ENCODE assay signal across 1 cellular context in the genomic region with DNA sequence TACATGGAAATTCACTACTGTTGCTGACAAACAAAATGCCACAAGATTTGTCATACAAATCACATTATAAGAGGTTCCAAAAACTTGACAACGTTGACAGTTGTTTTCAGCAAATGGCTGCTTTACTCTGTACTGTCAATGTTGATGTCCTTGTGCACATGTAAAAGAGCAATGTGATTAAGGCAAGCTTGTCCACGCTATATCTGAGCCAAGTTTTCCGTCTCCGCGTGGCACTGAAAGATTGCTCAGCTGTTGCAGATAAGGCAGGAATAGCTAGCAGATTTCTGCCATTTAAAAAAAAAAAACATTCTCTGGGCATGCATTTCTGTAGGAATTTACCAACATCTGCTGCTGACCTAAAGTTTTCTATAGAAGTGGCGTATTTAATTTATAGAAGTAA.
TF ChIP-seq lines count a peak whose summit lies in the region.

No MANE protein-coding gene starts in this region.

TF ChIP-seq in K562, 482 proteins besides CTCF, POLR2A, EP300 and RAD21 (continued from another document and continues in another):
- TF ChIP-seq, protein P1, sequence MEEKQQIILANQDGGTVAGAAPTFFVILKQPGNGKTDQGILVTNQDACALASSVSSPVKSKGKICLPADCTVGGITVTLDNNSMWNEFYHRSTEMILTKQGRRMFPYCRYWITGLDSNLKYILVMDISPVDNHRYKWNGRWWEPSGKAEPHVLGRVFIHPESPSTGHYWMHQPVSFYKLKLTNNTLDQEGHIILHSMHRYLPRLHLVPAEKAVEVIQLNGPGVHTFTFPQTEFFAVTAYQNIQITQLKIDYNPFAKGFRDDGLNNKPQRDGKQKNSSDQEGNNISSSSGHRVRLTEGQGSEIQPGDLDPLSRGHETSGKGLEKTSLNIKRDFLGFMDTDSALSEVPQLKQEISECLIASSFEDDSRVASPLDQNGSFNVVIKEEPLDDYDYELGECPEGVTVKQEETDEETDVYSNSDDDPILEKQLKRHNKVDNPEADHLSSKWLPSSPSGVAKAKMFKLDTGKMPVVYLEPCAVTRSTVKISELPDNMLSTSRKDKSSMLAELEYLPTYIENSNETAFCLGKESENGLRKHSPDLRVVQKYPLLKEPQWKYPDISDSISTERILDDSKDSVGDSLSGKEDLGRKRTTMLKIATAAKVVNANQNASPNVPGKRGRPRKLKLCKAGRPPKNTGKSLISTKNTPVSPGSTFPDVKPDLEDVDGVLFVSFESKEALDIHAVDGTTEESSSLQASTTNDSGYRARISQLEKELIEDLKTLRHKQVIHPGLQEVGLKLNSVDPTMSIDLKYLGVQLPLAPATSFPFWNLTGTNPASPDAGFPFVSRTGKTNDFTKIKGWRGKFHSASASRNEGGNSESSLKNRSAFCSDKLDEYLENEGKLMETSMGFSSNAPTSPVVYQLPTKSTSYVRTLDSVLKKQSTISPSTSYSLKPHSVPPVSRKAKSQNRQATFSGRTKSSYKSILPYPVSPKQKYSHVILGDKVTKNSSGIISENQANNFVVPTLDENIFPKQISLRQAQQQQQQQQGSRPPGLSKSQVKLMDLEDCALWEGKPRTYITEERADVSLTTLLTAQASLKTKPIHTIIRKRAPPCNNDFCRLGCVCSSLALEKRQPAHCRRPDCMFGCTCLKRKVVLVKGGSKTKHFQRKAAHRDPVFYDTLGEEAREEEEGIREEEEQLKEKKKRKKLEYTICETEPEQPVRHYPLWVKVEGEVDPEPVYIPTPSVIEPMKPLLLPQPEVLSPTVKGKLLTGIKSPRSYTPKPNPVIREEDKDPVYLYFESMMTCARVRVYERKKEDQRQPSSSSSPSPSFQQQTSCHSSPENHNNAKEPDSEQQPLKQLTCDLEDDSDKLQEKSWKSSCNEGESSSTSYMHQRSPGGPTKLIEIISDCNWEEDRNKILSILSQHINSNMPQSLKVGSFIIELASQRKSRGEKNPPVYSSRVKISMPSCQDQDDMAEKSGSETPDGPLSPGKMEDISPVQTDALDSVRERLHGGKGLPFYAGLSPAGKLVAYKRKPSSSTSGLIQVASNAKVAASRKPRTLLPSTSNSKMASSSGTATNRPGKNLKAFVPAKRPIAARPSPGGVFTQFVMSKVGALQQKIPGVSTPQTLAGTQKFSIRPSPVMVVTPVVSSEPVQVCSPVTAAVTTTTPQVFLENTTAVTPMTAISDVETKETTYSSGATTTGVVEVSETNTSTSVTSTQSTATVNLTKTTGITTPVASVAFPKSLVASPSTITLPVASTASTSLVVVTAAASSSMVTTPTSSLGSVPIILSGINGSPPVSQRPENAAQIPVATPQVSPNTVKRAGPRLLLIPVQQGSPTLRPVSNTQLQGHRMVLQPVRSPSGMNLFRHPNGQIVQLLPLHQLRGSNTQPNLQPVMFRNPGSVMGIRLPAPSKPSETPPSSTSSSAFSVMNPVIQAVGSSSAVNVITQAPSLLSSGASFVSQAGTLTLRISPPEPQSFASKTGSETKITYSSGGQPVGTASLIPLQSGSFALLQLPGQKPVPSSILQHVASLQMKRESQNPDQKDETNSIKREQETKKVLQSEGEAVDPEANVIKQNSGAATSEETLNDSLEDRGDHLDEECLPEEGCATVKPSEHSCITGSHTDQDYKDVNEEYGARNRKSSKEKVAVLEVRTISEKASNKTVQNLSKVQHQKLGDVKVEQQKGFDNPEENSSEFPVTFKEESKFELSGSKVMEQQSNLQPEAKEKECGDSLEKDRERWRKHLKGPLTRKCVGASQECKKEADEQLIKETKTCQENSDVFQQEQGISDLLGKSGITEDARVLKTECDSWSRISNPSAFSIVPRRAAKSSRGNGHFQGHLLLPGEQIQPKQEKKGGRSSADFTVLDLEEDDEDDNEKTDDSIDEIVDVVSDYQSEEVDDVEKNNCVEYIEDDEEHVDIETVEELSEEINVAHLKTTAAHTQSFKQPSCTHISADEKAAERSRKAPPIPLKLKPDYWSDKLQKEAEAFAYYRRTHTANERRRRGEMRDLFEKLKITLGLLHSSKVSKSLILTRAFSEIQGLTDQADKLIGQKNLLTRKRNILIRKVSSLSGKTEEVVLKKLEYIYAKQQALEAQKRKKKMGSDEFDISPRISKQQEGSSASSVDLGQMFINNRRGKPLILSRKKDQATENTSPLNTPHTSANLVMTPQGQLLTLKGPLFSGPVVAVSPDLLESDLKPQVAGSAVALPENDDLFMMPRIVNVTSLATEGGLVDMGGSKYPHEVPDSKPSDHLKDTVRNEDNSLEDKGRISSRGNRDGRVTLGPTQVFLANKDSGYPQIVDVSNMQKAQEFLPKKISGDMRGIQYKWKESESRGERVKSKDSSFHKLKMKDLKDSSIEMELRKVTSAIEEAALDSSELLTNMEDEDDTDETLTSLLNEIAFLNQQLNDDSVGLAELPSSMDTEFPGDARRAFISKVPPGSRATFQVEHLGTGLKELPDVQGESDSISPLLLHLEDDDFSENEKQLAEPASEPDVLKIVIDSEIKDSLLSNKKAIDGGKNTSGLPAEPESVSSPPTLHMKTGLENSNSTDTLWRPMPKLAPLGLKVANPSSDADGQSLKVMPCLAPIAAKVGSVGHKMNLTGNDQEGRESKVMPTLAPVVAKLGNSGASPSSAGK (IDR thresholded peaks at IDR 0.05), result peak; percentile 81
- peak; percentile 84 for TF ChIP-seq ARID1B (IDR thresholded peaks at IDR 0.05)
- TF ChIP-seq HMG20A (CRISPR knock-in tag; conservative IDR thresholded peaks at IDR 0.05), result no peak
- TF ChIP-seq BCL6 (CRISPR knock-in tag; IDR thresholded peaks at IDR 0.05), result no peak
- no peak for TF ChIP-seq MTF1 (CRISPR knock-in tag; IDR thresholded peaks at IDR 0.05; ENCODE audit: borderline replicate concordance)
- TF ChIP-seq HDAC1 (IDR thresholded peaks at IDR 0.05), result peak in 1 of 2 experiments; percentile 66; a peak in 2 of 4 replicates
- no peak for TF ChIP-seq FOXA3 (CRISPR knock-in tag; conservative IDR thresholded peaks at IDR 0.05 in 1 of 2, IDR thresholded peaks at IDR 0.05 in 1 of 2)
- TF ChIP-seq BDP1 (IDR thresholded peaks at IDR 0.05; ENCODE audit: insufficient read depth, insufficient read length), result no peak
- peak; percentile 9; the same call in 1 of the 2 replicates for TF ChIP-seq KLF16 (IDR thresholded peaks at IDR 0.05)
- TF ChIP-seq HDAC2 (IDR thresholded peaks at IDR 0.05), result peak; percentile 27; the same call in 1 of the 2 replicates
- TF ChIP-seq, protein P2, sequence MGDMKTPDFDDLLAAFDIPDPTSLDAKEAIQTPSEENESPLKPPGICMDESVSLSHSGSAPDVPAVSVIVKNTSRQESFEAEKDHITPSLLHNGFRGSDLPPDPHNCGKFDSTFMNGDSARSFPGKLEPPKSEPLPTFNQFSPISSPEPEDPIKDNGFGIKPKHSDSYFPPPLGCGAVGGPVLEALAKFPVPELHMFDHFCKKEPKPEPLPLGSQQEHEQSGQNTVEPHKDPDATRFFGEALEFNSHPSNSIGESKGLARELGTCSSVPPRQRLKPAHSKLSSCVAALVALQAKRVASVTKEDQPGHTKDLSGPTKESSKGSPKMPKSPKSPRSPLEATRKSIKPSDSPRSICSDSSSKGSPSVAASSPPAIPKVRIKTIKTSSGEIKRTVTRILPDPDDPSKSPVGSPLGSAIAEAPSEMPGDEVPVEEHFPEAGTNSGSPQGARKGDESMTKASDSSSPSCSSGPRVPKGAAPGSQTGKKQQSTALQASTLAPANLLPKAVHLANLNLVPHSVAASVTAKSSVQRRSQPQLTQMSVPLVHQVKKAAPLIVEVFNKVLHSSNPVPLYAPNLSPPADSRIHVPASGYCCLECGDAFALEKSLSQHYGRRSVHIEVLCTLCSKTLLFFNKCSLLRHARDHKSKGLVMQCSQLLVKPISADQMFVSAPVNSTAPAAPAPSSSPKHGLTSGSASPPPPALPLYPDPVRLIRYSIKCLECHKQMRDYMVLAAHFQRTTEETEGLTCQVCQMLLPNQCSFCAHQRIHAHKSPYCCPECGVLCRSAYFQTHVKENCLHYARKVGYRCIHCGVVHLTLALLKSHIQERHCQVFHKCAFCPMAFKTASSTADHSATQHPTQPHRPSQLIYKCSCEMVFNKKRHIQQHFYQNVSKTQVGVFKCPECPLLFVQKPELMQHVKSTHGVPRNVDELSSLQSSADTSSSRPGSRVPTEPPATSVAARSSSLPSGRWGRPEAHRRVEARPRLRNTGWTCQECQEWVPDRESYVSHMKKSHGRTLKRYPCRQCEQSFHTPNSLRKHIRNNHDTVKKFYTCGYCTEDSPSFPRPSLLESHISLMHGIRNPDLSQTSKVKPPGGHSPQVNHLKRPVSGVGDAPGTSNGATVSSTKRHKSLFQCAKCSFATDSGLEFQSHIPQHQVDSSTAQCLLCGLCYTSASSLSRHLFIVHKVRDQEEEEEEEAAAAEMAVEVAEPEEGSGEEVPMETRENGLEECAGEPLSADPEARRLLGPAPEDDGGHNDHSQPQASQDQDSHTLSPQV (IDR thresholded peaks at IDR 0.05), result peak; percentile 87
- TF ChIP-seq DPF2 (IDR thresholded peaks at IDR 0.05), result peak; percentile 41; the same call in 1 of the 2 replicates
- TF ChIP-seq, protein P3, sequence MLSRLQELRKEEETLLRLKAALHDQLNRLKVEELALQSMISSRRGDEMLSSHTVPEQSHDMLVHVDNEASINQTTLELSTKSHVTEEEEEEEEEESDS (CRISPR knock-in tag; IDR thresholded peaks at IDR 0.05), result no peak
- TF ChIP-seq THRAP3 (IDR thresholded peaks at IDR 0.05; ENCODE audit: borderline replicate concordance), result no peak
- TF ChIP-seq RAD51 (IDR thresholded peaks at IDR 0.05; ENCODE audit: borderline replicate concordance, low read depth), result no peak
- TF ChIP-seq, protein P4, sequence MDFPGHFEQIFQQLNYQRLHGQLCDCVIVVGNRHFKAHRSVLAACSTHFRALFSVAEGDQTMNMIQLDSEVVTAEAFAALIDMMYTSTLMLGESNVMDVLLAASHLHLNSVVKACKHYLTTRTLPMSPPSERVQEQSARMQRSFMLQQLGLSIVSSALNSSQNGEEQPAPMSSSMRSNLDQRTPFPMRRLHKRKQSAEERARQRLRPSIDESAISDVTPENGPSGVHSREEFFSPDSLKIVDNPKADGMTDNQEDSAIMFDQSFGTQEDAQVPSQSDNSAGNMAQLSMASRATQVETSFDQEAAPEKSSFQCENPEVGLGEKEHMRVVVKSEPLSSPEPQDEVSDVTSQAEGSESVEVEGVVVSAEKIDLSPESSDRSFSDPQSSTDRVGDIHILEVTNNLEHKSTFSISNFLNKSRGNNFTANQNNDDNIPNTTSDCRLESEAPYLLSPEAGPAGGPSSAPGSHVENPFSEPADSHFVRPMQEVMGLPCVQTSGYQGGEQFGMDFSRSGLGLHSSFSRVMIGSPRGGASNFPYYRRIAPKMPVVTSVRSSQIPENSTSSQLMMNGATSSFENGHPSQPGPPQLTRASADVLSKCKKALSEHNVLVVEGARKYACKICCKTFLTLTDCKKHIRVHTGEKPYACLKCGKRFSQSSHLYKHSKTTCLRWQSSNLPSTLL (IDR thresholded peaks at IDR 0.05), result no peak
- peak in 1 of 2 experiments; percentile 53; a peak in 1 of 4 replicates for TF ChIP-seq FOXK2 (conservative IDR thresholded peaks at IDR 0.05 in 1 of 2, IDR thresholded peaks at IDR 0.05 in 1 of 2; ENCODE audit: low read depth in 2 of 2)
- peak; percentile 68 for TF ChIP-seq MEIS2 (IDR thresholded peaks at IDR 0.05; ENCODE audit: partially characterized antibody)
- peak; percentile 58; the same call in 1 of the 2 replicates for TF ChIP-seq ZNF175 (CRISPR knock-in tag; IDR thresholded peaks at IDR 0.05; ENCODE audit: low read depth)
- no peak for TF ChIP-seq ZNF146 (CRISPR knock-in tag; IDR thresholded peaks at IDR 0.05; ENCODE audit: unreplicated experiment)
- peak; percentile 77 for TF ChIP-seq SMARCA4 (IDR thresholded peaks at IDR 0.05)
- TF ChIP-seq L3MBTL2 (IDR thresholded peaks at IDR 0.05), result peak; percentile 76
- peak; percentile 77 for TF ChIP-seq TEAD4 (IDR thresholded peaks at IDR 0.05; ENCODE audit: low read length)
- no peak for TF ChIP-seq TEAD4 (CRISPR knock-in tag; IDR thresholded peaks at IDR 0.05; ENCODE audit: borderline replicate concordance)
- TF ChIP-seq TAL1 (IDR thresholded peaks at IDR 0.05), result peak; percentile 69
- TF ChIP-seq BCOR (IDR thresholded peaks at IDR 0.05), result no peak
- no peak for TF ChIP-seq ZNF77 (CRISPR knock-in tag; IDR thresholded peaks at IDR 0.05)
- TF ChIP-seq FOXJ2 (tag; IDR thresholded peaks at IDR 0.05), result 0 out of 2 replicates have a peak, but pooled peaks have one; percentile 18
- TF ChIP-seq DACH1 (IDR thresholded peaks at IDR 0.05; ENCODE audit: partially characterized antibody), result peak; percentile 48
- peak; percentile 54 for TF ChIP-seq BRD9 (IDR thresholded peaks at IDR 0.05; ENCODE audit: low read depth, partially characterized antibody)
- TF ChIP-seq STAT5B (CRISPR knock-in tag; IDR thresholded peaks at IDR 0.05), result no peak
- TF ChIP-seq, protein P5, sequence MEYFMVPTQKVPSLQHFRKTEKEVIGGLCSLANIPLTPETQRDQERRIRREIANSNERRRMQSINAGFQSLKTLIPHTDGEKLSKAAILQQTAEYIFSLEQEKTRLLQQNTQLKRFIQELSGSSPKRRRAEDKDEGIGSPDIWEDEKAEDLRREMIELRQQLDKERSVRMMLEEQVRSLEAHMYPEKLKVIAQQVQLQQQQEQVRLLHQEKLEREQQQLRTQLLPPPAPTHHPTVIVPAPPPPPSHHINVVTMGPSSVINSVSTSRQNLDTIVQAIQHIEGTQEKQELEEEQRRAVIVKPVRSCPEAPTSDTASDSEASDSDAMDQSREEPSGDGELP (CRISPR knock-in tag; IDR thresholded peaks at IDR 0.05; ENCODE audit: borderline replicate concordance), result peak; percentile 45; the same call in 1 of the 2 replicates
- 0 out of 2 replicates have a peak, but pooled peaks have one; percentile 54 for TF ChIP-seq MXI1 (IDR thresholded peaks at IDR 0.05; ENCODE audit: low read depth, low read length)
- peak; percentile 87 for TF ChIP-seq CXXC5 (CRISPR knock-in tag; IDR thresholded peaks at IDR 0.05)
- peak; percentile 51 to 79; a peak in 3 of 4 replicates for TF ChIP-seq RCOR1 (IDR thresholded peaks at IDR 0.05; ENCODE audit: borderline replicate concordance in 1 of 2, low read depth in 2 of 2, low read length in 2 of 2)
- TF ChIP-seq NFIC (IDR thresholded peaks at IDR 0.05), result peak; percentile 76
- TF ChIP-seq BHLHE40 (IDR thresholded peaks at IDR 0.05; ENCODE audit: low read length), result 0 out of 2 replicates have a peak, but pooled peaks have one; percentile 7
- TF ChIP-seq, protein P6, sequence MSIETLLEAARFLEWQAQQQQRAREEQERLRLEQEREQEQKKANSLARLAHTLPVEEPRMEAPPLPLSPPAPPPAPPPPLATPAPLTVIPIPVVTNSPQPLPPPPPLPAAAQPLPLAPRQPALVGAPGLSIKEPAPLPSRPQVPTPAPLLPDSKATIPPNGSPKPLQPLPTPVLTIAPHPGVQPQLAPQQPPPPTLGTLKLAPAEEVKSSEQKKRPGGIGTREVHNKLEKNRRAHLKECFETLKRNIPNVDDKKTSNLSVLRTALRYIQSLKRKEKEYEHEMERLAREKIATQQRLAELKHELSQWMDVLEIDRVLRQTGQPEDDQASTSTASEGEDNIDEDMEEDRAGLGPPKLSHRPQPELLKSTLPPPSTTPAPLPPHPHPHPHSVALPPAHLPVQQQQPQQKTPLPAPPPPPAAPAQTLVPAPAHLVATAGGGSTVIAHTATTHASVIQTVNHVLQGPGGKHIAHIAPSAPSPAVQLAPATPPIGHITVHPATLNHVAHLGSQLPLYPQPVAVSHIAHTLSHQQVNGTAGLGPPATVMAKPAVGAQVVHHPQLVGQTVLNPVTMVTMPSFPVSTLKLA (conservative IDR thresholded peaks at IDR 0.05), result peak; percentile 76 to 86
- no peak for TF ChIP-seq HDAC3 (IDR thresholded peaks at IDR 0.05; ENCODE audit: borderline replicate concordance, partially characterized antibody)
- peak in 1 of 3 experiments; percentile 47 for TF ChIP-seq YY1 (IDR thresholded peaks at IDR 0.05; ENCODE audit: borderline replicate concordance in 1 of 3, control insufficient read depth in 1 of 3, extremely low read depth in 1 of 3, insufficient read depth in 3 of 3, insufficient read length in 1 of 3, insufficient replicate concordance in 2 of 3, low read depth in 1 of 3, low read length in 2 of 3)
- peak; percentile 60; the same call in 1 of the 2 replicates for TF ChIP-seq MTA2 (IDR thresholded peaks at IDR 0.05; ENCODE audit: low read depth)
- TF ChIP-seq POLR2AphosphoS5 (IDR thresholded peaks at IDR 0.05; ENCODE audit: control insufficient read depth, insufficient read depth, low read depth, low read length), result peak; percentile 62; the same call in 1 of the 2 replicates
- peak; percentile 54; the same call in 1 of the 2 replicates for TF ChIP-seq STAT5A (IDR thresholded peaks at IDR 0.05; ENCODE audit: borderline replicate concordance, low read length)
